13 cellular contexts compared by ENCODE assay signal in the genomic region with DNA sequence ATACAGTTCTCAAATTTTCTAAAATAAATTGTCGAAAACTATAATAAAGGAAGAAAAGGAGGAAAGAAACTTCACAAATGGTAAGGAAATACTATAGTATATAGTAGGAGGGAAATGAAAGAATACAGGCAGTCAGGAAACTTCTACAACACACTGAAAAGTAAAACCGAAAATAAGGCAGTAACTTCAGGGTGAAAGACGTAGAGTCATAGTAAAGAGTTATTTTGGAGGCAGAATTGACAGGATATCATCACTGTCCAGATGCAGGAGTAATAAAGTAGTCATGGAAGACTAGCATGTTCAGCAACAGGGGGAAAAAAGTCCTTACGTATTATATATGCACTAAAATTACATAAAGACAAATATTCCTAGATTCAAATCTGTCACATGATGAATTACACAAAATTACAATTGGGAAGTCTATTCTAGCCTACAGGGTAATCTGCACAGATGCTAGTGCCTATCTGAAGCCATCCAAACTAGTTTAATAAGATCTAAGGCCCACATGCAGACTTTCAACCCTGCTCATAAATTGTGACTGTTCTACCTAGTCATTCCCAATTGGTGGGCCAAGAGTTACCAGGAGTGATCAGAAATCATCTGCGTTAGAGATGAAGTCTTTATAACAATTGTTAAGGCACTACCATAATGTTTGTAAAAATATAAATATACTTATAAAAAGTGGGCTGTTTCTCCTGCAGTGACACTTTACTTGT. TPM values are rescaled to one million over a fixed set of nuclear protein-coding genes. Genes with fewer than 3 reads are reported as not detected.
A peak's percentile ranks its signal among the peaks of the same experiment; 100 is the strongest.
DNase-seq lines count a peak whose midpoint lies in the region; ATAC-seq, FAIRE-seq and TF ChIP-seq lines count a peak whose summit lies in the region.
"Had no signal": no experiment of that assay in that cellular context is flagged by ENCODE, and none has a peak within 500 bp of the region (broad histone marks: within the 10 kb centered on the region; RNA-seq: fewer than 3 reads in every experiment).

No MANE protein-coding gene starts in this region.

- no peaks in the 10 kb centered on the region for H3F3A ChIP-seq in neural progenitor cell (ENCODE audit: low read depth)

- H3K27ac ChIP-seq in kidney (ENCODE audit: low read depth in 2 of 2, low read length in 2 of 2): no peak overlapping the region
- no peak overlapping the region for H3K27ac ChIP-seq in neural progenitor cell
- H3K27ac ChIP-seq: uterus had no signal

- peak; percentile 31 for DNase-seq in GM10266 (ENCODE audit: extremely low spot score)
- DNase-seq in WTC11 (ENCODE audit: low spot score): no peak
- DNase-seq in kidney: no peak
- no peak for DNase-seq in neural progenitor cell (ENCODE audit: low spot score)
- DNase-seq: central memory CD4-positive, alpha-beta T cell; DMS79; uterus had no signal

- H3K79me2 ChIP-seq in neural progenitor cell (ENCODE audit: low read depth): peaks cover 6% of the 10 kb centered on the region

- H3K9ac ChIP-seq in kidney (ENCODE audit: low read length in 2 of 2): no peak overlapping the region
- no peak overlapping the region for H3K9ac ChIP-seq in neural progenitor cell

- H3K27ac Mint-ChIP-seq in activated naive CD8-positive, alpha-beta T cell: peak overlapping the region; percentile 29
- H3K27ac Mint-ChIP-seq in WTC11: no peak overlapping the region
- no peak overlapping the region for H3K27ac Mint-ChIP-seq in neural progenitor cell

- no peak overlapping the region for H3K4me3 Mint-ChIP-seq in activated naive CD8-positive, alpha-beta T cell
- H3K4me3 Mint-ChIP-seq in WTC11 (no peak overlapping the region), neural progenitor cell (no peak overlapping the region)

- TF ChIP-seq CTCF in GM10266 (IDR thresholded peaks at IDR 0.05; ENCODE audit: control insufficient read depth, insufficient read depth, low read depth, missing control alignments) (no peak), WTC11 (IDR thresholded peaks at IDR 0.05) (no peak), kidney (IDR thresholded peaks at IDR 0.05; ENCODE audit: borderline replicate concordance, extremely low read depth, insufficient read depth) (no peak), neural progenitor cell (IDR thresholded peaks at IDR 0.05) (no peak)

- H3K4me3 ChIP-seq in kidney (ENCODE audit: low read length in 2 of 2) (no peak overlapping the region), neural progenitor cell (no peak overlapping the region)
- H3K4me3 ChIP-seq: uterus had no signal

- H3K27me3 Mint-ChIP-seq in activated naive CD8-positive, alpha-beta T cell: no peaks in the 10 kb centered on the region
- H3K27me3 Mint-ChIP-seq in WTC11 (ENCODE audit: low read depth) (no peaks in the 10 kb centered on the region), neural progenitor cell (ENCODE audit: insufficient read depth, low read depth) (no peaks in the 10 kb centered on the region)

- H3K4me1 ChIP-seq in kidney (ENCODE audit: control insufficient read depth in 1 of 2, insufficient read depth in 1 of 2, low read depth in 1 of 2, low read length in 2 of 2): no peaks in the 10 kb centered on the region
- H3K4me1 ChIP-seq in neural progenitor cell: no peaks in the 10 kb centered on the region
- H3K4me1 ChIP-seq: uterus had no signal

- H3K4me2 ChIP-seq in neural progenitor cell: no peak overlapping the region

- no peaks in the 10 kb centered on the region for H3K27me3 ChIP-seq in neural progenitor cell
- H3K27me3 ChIP-seq: uterus had no signal

- H2AFZ ChIP-seq in neural progenitor cell (replicated peaks): no peak overlapping the region

- ATAC-seq in GM19467 (IDR thresholded peaks at IDR 0.05; ENCODE audit: unreplicated experiment) (peak; percentile 71), HG03196 (IDR thresholded peaks at IDR 0.05; ENCODE audit: unreplicated experiment) (peak; percentile 84), GM19397 (IDR thresholded peaks at IDR 0.05; ENCODE audit: unreplicated experiment) (no peak), WTC11 (no peak)

- peaks cover 31% of the 10 kb centered on the region for H3K4me1 Mint-ChIP-seq in activated naive CD8-positive, alpha-beta T cell (ENCODE audit: low read depth)
- H3K4me1 Mint-ChIP-seq in WTC11 (no peaks in the 10 kb centered on the region), neural progenitor cell (no peaks in the 10 kb centered on the region)

- no peaks in the 10 kb centered on the region for H3K9me3 Mint-ChIP-seq in activated naive CD8-positive, alpha-beta T cell (ENCODE audit: low read depth)
- H3K9me3 Mint-ChIP-seq in WTC11 (0 out of 2 replicates have a peak, but pooled peaks cover 6% of the 10 kb centered on the region), neural progenitor cell (peaks cover 7% of the 10 kb centered on the region)

- no peaks in the 10 kb centered on the region for H3K36me3 ChIP-seq in kidney (ENCODE audit: control insufficient read depth in 1 of 2, insufficient read depth in 2 of 2, low read length in 2 of 2)
- no peaks in the 10 kb centered on the region for H3K36me3 ChIP-seq in neural progenitor cell
- H3K36me3 ChIP-seq: uterus had no signal

- H3K36me3 Mint-ChIP-seq in activated naive CD8-positive, alpha-beta T cell: peaks cover 5% of the 10 kb centered on the region
- H3K36me3 Mint-ChIP-seq in WTC11: peaks cover 3% of the 10 kb centered on the region
- H3K36me3 Mint-ChIP-seq in neural progenitor cell: no peaks in the 10 kb centered on the region

- POLR2A ChIA-PET in WTC11 (lab: Charles Lee): no interaction called here

- intact Hi-C loops in kidney (cut with DNase I): no loop called here

- no peaks in the 10 kb centered on the region for H3K9me3 ChIP-seq in kidney (ENCODE audit: control insufficient read depth in 1 of 2, low read length in 2 of 2)
- no peaks in the 10 kb centered on the region for H3K9me3 ChIP-seq in neural progenitor cell (ENCODE audit: low read depth)
- H3K9me3 ChIP-seq: uterus had no signal

- H4K20me1 ChIP-seq in neural progenitor cell (ENCODE audit: low read depth): peaks cover 2% of the 10 kb centered on the region

- no peak for FAIRE-seq in kidney (lab: Jason Lieb, UNC)

- CTCF ChIA-PET in WTC11 (lab: Charles Lee): no interaction called here

TF ChIP-seq in WTC11, 78 proteins besides CTCF, POLR2A, EP300 and RAD21 (continues in another document):
- TF ChIP-seq ETV6 (CRISPR knock-in tag; IDR thresholded peaks at IDR 0.05): no peak
- no peak for TF ChIP-seq ZNF423 (CRISPR knock-in tag; IDR thresholded peaks at IDR 0.05)
- TF ChIP-seq, protein P1, sequence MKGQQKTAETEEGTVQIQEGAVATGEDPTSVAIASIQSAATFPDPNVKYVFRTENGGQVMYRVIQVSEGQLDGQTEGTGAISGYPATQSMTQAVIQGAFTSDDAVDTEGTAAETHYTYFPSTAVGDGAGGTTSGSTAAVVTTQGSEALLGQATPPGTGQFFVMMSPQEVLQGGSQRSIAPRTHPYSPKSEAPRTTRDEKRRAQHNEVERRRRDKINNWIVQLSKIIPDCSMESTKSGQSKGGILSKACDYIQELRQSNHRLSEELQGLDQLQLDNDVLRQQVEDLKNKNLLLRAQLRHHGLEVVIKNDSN (CRISPR knock-in tag; IDR thresholded peaks at IDR 0.05): no peak
- no peak for TF ChIP-seq PRDM15 (CRISPR knock-in tag; IDR thresholded peaks at IDR 0.05)
- TF ChIP-seq ZNF425 (CRISPR knock-in tag; conservative IDR thresholded peaks at IDR 0.05): no peak
- no peak for TF ChIP-seq GTF2I (CRISPR knock-in tag; conservative IDR thresholded peaks at IDR 0.05)

RNA-seq across cellular contexts. Expression of gene VPS13C, which starts 14.0 kb away (rescaled TPM):
- total RNA-seq in WTC11 (2021) (20.9 to 23.5 TPM (median 21.6 TPM) in 3 replicates), kidney (106 TPM), neural progenitor cell (ENCODE audit: low replicate concordance) (31.9 and 51.6 TPM in 2 replicates)
- 12.5 TPM for polyA plus RNA-seq in kidney (ENCODE audit: insufficient read depth, low read depth, low replicate concordance)

RNA-seq across cellular contexts. Expression of gene C2CD4A, which starts 20.6 kb away (rescaled TPM):
- total RNA-seq in WTC11 (2021) (0.32 to 0.42 TPM (median 0.41 TPM) in 3 replicates), kidney (5.3 TPM), neural progenitor cell (ENCODE audit: low replicate concordance) (not detected in 2 replicates)
- polyA plus RNA-seq in kidney (ENCODE audit: insufficient read depth, low read depth, low replicate concordance): 0.17 TPM
- total RNA-seq: H4, myocyte had no signal

Comparison
In these comparisons a context has a peak if more than half of its experiments do, and no peak if none do; other contexts are left out.
1. ATAC-seq: peak in GM19467 (single experiment) and HG03196 (single experiment); none in GM19397 (single experiment) and WTC11 (single experiment).